ENCODE assay signal across 16 cellular contexts in the genomic region with DNA sequence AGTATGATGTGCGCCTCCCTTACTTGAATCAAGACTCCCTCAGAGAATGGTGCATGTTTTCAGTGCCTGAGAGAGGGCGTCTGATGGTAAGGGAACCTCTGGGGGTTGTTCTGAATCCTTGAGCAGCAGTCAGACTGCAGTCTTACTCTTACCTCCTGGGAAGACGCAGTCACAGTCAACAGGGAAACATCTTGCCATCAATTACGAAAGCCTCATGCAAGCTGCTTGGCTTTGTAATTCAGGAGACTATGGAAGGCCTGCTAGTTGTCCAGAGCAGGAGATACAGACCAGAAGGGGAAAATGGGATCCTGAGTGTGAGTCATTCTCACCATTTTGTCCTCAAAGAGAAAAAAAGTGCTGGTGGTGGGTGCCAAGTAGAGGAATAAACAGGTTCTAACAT.
DNase-seq lines count a peak whose midpoint lies in the region; ATAC-seq and TF ChIP-seq lines count a peak whose summit lies in the region.
"Had no signal": no experiment of that assay in that cellular context is flagged by ENCODE, and none has a peak within 500 bp of the region (broad histone marks: within the 10 kb centered on the region; RNA-seq: fewer than 3 reads in every experiment).

No MANE protein-coding gene starts in this region.

- H3K36me3 Mint-ChIP-seq in WTC11 = no peaks in the 10 kb centered on the region
- H3K36me3 Mint-ChIP-seq in glutamatergic neuron (ENCODE audit: unreplicated experiment) = peaks cover 7% of the 10 kb centered on the region
- no peaks in the 10 kb centered on the region for H3K36me3 Mint-ChIP-seq in neural progenitor cell
- no peaks in the 10 kb centered on the region for H3K36me3 Mint-ChIP-seq in T-helper 2 cell treated with Interferon-gamma antibody and Interleukin-4, amounts not matched to agents 5 μg/mL and 100 μg/mL, for 36 hours (ENCODE audit: low read depth)
- H3K36me3 Mint-ChIP-seq: CD8-positive, alpha-beta T cell had no signal

- peaks cover 6% of the 10 kb centered on the region for H3K9me3 Mint-ChIP-seq in WTC11
- H3K9me3 Mint-ChIP-seq in glutamatergic neuron (ENCODE audit: unreplicated experiment) = peaks cover 10% of the 10 kb centered on the region
- H3K9me3 Mint-ChIP-seq in neural progenitor cell = peaks cover 8% of the 10 kb centered on the region
- H3K9me3 Mint-ChIP-seq in T-helper 2 cell treated with Interferon-gamma antibody and Interleukin-4, amounts not matched to agents 5 μg/mL and 100 μg/mL, for 36 hours = no peaks in the 10 kb centered on the region
- H3K9me3 Mint-ChIP-seq: CD8-positive, alpha-beta T cell had no signal

- CTCF ChIA-PET in WTC11 (lab: Charles Lee) = interaction anchor here (0.8 to 1.4 kb wide), 4 partner anchors 12 to 388 kb away, joined by 3 to 6 read pairs (median 6); no protein-coding TSS in a partner anchor

- peaks cover 3% of the 10 kb centered on the region for H3K4me1 ChIP-seq in neural progenitor cell
- H3K4me1 ChIP-seq: BLaER1 had no signal

- no peak overlapping the region for H3K9ac ChIP-seq in neural progenitor cell
- H3K9ac ChIP-seq: BLaER1 had no signal

- H3K4me3 ChIP-seq in neural progenitor cell = no peak overlapping the region
- H3K4me3 ChIP-seq: BLaER1, PC-9 had no signal

- H3K27me3 ChIP-seq in neural progenitor cell = no peaks in the 10 kb centered on the region
- H3K27me3 ChIP-seq: BLaER1 had no signal

- no peaks in the 10 kb centered on the region for H3K9me3 ChIP-seq in neural progenitor cell (ENCODE audit: low read depth)

- no peak overlapping the region for H2AFZ ChIP-seq in neural progenitor cell (replicated peaks)
- H2AFZ ChIP-seq: PC-9 had no signal

- H3K36me3 ChIP-seq in neural progenitor cell = no peaks in the 10 kb centered on the region
- H3K36me3 ChIP-seq: BLaER1 had no signal

- H3K79me2 ChIP-seq in neural progenitor cell (ENCODE audit: low read depth) = no peaks in the 10 kb centered on the region

- TF ChIP-seq CTCF in WTC11 (IDR thresholded peaks at IDR 0.05) (no peak), glutamatergic neuron (IDR thresholded peaks at IDR 0.05; ENCODE audit: partially characterized antibody, unreplicated experiment) (no peak), neural progenitor cell (IDR thresholded peaks at IDR 0.05) (no peak)

- no peaks in the 10 kb centered on the region for H3F3A ChIP-seq in neural progenitor cell (ENCODE audit: low read depth)

- peaks cover 21% of the 10 kb centered on the region for H3K4me1 Mint-ChIP-seq in WTC11
- peaks cover 18% of the 10 kb centered on the region for H3K4me1 Mint-ChIP-seq in glutamatergic neuron (ENCODE audit: low read depth, unreplicated experiment)
- peaks cover 18% of the 10 kb centered on the region for H3K4me1 Mint-ChIP-seq in neural progenitor cell
- H3K4me1 Mint-ChIP-seq in T-helper 2 cell treated with Interferon-gamma antibody and Interleukin-4, amounts not matched to agents 5 μg/mL and 100 μg/mL, for 36 hours (ENCODE audit: low read depth) = no peaks in the 10 kb centered on the region

- no peak overlapping the region for H3K4me2 ChIP-seq in neural progenitor cell
- H3K4me2 ChIP-seq: BLaER1, PC-9 had no signal

- no peak overlapping the region for H3K27ac ChIP-seq in neural progenitor cell
- H3K27ac ChIP-seq: BLaER1, PC-9 had no signal

- ATAC-seq in WTC11 (peak; percentile 60), GM21786 (IDR thresholded peaks at IDR 0.05; ENCODE audit: unreplicated experiment) (no peak)
- ATAC-seq: CD8-positive, alpha-beta T cell had no signal

- no peak overlapping the region for H3K4me3 Mint-ChIP-seq in WTC11
- peak overlapping the region; percentile 54 for H3K4me3 Mint-ChIP-seq in glutamatergic neuron (ENCODE audit: unreplicated experiment)
- H3K4me3 Mint-ChIP-seq in neural progenitor cell = no peak overlapping the region
- H3K4me3 Mint-ChIP-seq in T-helper 2 cell treated with Interferon-gamma antibody and Interleukin-4, amounts not matched to agents 5 μg/mL and 100 μg/mL, for 36 hours = no peak overlapping the region
- H3K4me3 Mint-ChIP-seq: CD8-positive, alpha-beta T cell had no signal

- H4K20me1 ChIP-seq in neural progenitor cell (ENCODE audit: low read depth) = no peaks in the 10 kb centered on the region
- H4K20me1 ChIP-seq: BLaER1 had no signal

- DNase-seq in EH (ENCODE audit: low read depth) (peak; percentile 19), WTC11 (ENCODE audit: low spot score) (no peak), glutamatergic neuron (no peak), neural progenitor cell (ENCODE audit: low spot score) (no peak), anterior cingulate cortex (lab: John Stamatoyannopoulos, UW) (no peak)
- DNase-seq in T-helper 2 cell treated with Interferon-gamma antibody and Interleukin-4, amounts not matched to agents 5 μg/mL and 100 μg/mL, for 36 hours (ENCODE audit: low spot score) = no peak
- DNase-seq: CD8-positive, alpha-beta T cell; DND-41; GOT3; NCI-H1048; NCI-H1436 treated with DMSO at 0.1 percent for 48 hours; NCI-H2029 treated with DMSO at 0.1 percent for 48 hours; NCI-H510A; PC-9 had no signal

- POLR2A ChIA-PET in WTC11 (lab: Charles Lee) = no interaction called here

- H3K27ac Mint-ChIP-seq in WTC11 (peak overlapping the region; percentile 42; the same call in 1 of the 2 replicates), glutamatergic neuron (ENCODE audit: unreplicated experiment) (peak overlapping the region; percentile 93), neural progenitor cell (peak overlapping the region; percentile 27)
- H3K27ac Mint-ChIP-seq in T-helper 2 cell treated with Interferon-gamma antibody and Interleukin-4, amounts not matched to agents 5 μg/mL and 100 μg/mL, for 36 hours = no peak overlapping the region
- H3K27ac Mint-ChIP-seq: CD8-positive, alpha-beta T cell had no signal

- H3K27me3 Mint-ChIP-seq in WTC11 (ENCODE audit: low read depth) (peaks cover 3% of the 10 kb centered on the region), glutamatergic neuron (ENCODE audit: unreplicated experiment) (peaks cover 4% of the 10 kb centered on the region), neural progenitor cell (ENCODE audit: insufficient read depth, low read depth) (peaks cover 10% of the 10 kb centered on the region)
- H3K27me3 Mint-ChIP-seq in T-helper 2 cell treated with Interferon-gamma antibody and Interleukin-4, amounts not matched to agents 5 μg/mL and 100 μg/mL, for 36 hours (ENCODE audit: low read depth) = peaks cover 4% of the 10 kb centered on the region

TF ChIP-seq in WTC11, 78 proteins besides CTCF, POLR2A, EP300 and RAD21 (continues in another document):
- TF ChIP-seq, protein P1, sequence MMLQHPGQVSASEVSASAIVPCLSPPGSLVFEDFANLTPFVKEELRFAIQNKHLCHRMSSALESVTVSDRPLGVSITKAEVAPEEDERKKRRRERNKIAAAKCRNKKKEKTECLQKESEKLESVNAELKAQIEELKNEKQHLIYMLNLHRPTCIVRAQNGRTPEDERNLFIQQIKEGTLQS (CRISPR knock-in tag; conservative IDR thresholded peaks at IDR 0.05) = no peak
- TF ChIP-seq KAT7 (CRISPR knock-in tag; IDR thresholded peaks at IDR 0.05; ENCODE audit: borderline replicate concordance) = no peak
- no peak for TF ChIP-seq EMX1 (CRISPR knock-in tag; IDR thresholded peaks at IDR 0.05)
- no peak for TF ChIP-seq ZNF416 (CRISPR knock-in tag; IDR thresholded peaks at IDR 0.05)
- TF ChIP-seq, protein P2, sequence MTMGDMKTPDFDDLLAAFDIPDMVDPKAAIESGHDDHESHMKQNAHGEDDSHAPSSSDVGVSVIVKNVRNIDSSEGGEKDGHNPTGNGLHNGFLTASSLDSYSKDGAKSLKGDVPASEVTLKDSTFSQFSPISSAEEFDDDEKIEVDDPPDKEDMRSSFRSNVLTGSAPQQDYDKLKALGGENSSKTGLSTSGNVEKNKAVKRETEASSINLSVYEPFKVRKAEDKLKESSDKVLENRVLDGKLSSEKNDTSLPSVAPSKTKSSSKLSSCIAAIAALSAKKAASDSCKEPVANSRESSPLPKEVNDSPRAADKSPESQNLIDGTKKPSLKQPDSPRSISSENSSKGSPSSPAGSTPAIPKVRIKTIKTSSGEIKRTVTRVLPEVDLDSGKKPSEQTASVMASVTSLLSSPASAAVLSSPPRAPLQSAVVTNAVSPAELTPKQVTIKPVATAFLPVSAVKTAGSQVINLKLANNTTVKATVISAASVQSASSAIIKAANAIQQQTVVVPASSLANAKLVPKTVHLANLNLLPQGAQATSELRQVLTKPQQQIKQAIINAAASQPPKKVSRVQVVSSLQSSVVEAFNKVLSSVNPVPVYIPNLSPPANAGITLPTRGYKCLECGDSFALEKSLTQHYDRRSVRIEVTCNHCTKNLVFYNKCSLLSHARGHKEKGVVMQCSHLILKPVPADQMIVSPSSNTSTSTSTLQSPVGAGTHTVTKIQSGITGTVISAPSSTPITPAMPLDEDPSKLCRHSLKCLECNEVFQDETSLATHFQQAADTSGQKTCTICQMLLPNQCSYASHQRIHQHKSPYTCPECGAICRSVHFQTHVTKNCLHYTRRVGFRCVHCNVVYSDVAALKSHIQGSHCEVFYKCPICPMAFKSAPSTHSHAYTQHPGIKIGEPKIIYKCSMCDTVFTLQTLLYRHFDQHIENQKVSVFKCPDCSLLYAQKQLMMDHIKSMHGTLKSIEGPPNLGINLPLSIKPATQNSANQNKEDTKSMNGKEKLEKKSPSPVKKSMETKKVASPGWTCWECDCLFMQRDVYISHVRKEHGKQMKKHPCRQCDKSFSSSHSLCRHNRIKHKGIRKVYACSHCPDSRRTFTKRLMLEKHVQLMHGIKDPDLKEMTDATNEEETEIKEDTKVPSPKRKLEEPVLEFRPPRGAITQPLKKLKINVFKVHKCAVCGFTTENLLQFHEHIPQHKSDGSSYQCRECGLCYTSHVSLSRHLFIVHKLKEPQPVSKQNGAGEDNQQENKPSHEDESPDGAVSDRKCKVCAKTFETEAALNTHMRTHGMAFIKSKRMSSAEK (CRISPR knock-in tag; IDR thresholded peaks at IDR 0.05; ENCODE audit: borderline replicate concordance) = no peak
- no peak for TF ChIP-seq RELA (CRISPR knock-in tag; IDR thresholded peaks at IDR 0.05; ENCODE audit: borderline replicate concordance)
- TF ChIP-seq NFE2L1 (CRISPR knock-in tag; IDR thresholded peaks at IDR 0.05) = no peak
